Comparison of ENCODE assay signal across 25 cellular contexts in the genomic region with DNA sequence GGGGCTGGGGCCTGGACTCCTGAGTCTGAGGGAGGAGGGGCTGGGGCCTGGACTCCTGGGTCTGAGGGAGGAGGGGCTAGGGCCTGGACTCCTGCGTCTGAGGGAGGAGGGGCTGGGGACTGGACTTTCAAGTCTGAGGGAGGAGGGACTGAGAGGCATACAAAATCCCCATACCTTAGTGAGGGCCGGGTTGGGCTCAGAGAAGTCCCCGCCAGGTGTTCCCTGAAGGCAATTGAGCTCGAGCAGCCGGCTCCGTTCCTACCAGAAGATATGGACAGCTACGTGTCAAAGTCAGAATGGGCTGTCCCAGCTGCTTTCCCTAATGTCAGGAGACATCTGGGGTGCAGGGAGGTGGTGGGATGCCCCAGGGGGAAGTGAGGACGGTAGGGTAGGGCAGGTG. TPM values are rescaled to one million over a fixed set of nuclear protein-coding genes. Genes with fewer than 3 reads are reported as not detected.
DNase-seq lines count a peak whose midpoint lies in the region; ATAC-seq, FAIRE-seq and TF ChIP-seq lines count a peak whose summit lies in the region.
"Had no signal": no experiment of that assay in that cellular context is flagged by ENCODE, and none has a peak within 500 bp of the region (broad histone marks: within the 10 kb centered on the region; RNA-seq: fewer than 3 reads in every experiment).

No MANE protein-coding gene starts in this region.

- H3K9me3 ChIP-seq in HepG2 (ENCODE audit: low read length) (no peaks in the 10 kb centered on the region), right lobe of liver (no peaks in the 10 kb centered on the region)
- H3K9me3 ChIP-seq: BE2C; BLaER1 treated with 17β-estradiol and CSF1 and Interleukin-3, amounts not matched to agents 10 nM and 100 nM had no signal

- H3K4me3 ChIP-seq in HepG2 (replicated peaks in 1 of 3; ENCODE audit: insufficient read depth in 1 of 3, low read depth in 2 of 3, low read length in 3 of 3) (no peak overlapping the region), right lobe of liver (no peak overlapping the region)
- H3K4me3 ChIP-seq: BLaER1 treated with 17β-estradiol and CSF1 and Interleukin-3, amounts not matched to agents 10 nM and 100 nM had no signal

- no peak for TF ChIP-seq RAD21 in HepG2 (CRISPR knock-in tag; IDR thresholded peaks at IDR 0.05)

- intact Hi-C loops in HepG2 (cut with micrococcal nuclease; ENCODE audit: unreplicated experiment) = no loop called here
- intact Hi-C loops in right lobe of liver (cut with DNase I) = no loop called here

- ATAC-seq in HepG2 = no peak
- no peak for ATAC-seq in right lobe of liver

- no peaks in the 10 kb centered on the region for H3K79me2 ChIP-seq in HepG2 (ENCODE audit: insufficient read depth, low read length)

- H3K36me3 ChIP-seq in HepG2 (replicated peaks in 1 of 2; ENCODE audit: control insufficient read depth in 1 of 2, insufficient read depth in 2 of 2, low read length in 2 of 2) = peaks cover 10 to 21% of the 10 kb centered on the region in 2 experiments; a peak in 3 of 5 replicates
- peaks cover 0 to 27% (median 10%) of the 10 kb centered on the region in 4 donors for H3K36me3 ChIP-seq in right lobe of liver
- H3K36me3 ChIP-seq: BE2C had no signal

- no peaks in the 10 kb centered on the region for H3K27me3 ChIP-seq in HepG2 (ENCODE audit: control insufficient read depth in 1 of 2, insufficient read depth in 2 of 2, low read length in 2 of 2)
- no peaks in the 10 kb centered on the region for H3K27me3 ChIP-seq in right lobe of liver
- H3K27me3 ChIP-seq: BE2C; BLaER1 treated with 17β-estradiol and CSF1 and Interleukin-3, amounts not matched to agents 10 nM and 100 nM had no signal

- no peak overlapping the region for H3K4me2 ChIP-seq in HepG2 (ENCODE audit: low read depth, low read length)

- H4K20me1 ChIP-seq in HepG2 (ENCODE audit: insufficient read depth, low read length) = no peaks in the 10 kb centered on the region

- TF ChIP-seq EP300 in HepG2 (IDR thresholded peaks at IDR 0.05; ENCODE audit: low read depth in 2 of 2, low read length in 2 of 2) (no peak), HepG2 (CRISPR knock-in tag; IDR thresholded peaks at IDR 0.05; ENCODE audit: borderline replicate concordance) (no peak)

- H3K27ac ChIP-seq in HepG2 (ENCODE audit: extremely low read length, insufficient read depth, low read length) = no peak overlapping the region
- no peak overlapping the region for H3K27ac ChIP-seq in right lobe of liver
- peak overlapping the region; percentile 21; the same call in 1 of the 2 replicates for H3K27ac ChIP-seq in RWPE1
- H3K27ac ChIP-seq: 22Rv1 had no signal

- 91% methylated on average over 8 of the region's 8 CpGs for WGBS in HepG2 (ENCODE audit: low lambda C conversion rate)
- no CpG with 5 or more reads among the region's 8 CpGs for WGBS in right lobe of liver (ENCODE audit: insufficient coverage, low coverage, low lambda C conversion rate, missing lambda C conversion rate)

- in situ Hi-C loops in HepG2 (cut with HindIII; ENCODE audit: extremely low pct_ligation_motif_present, low pct_unique_long_range_greater_than_20kb) = no loop called here

- no peak for TF ChIP-seq CTCF in HepG2 (CRISPR knock-in tag; IDR thresholded peaks at IDR 0.05)
- no peak for TF ChIP-seq CTCF in right lobe of liver (IDR thresholded peaks at IDR 0.05)
- TF ChIP-seq CTCF in RWPE1 (conservative IDR thresholded peaks at IDR 0.05; ENCODE audit: low read depth) = no peak
- no peak for TF ChIP-seq CTCF in type B pancreatic cell (conservative IDR thresholded peaks at IDR 0.05)

- POLR2A ChIA-PET in HepG2 (lab: Yijun Ruan, JAX) = interaction anchor here (1.6 kb wide), 1 partner anchor 9 kb away, joined by 5 read pairs; no protein-coding TSS in a partner anchor
- POLR2A ChIA-PET in RWPE1 (lab: Yijun Ruan, JAX; ENCODE audit: low non-redundant PET) = no interaction called here

- peaks cover 15% of the 10 kb centered on the region for H3K4me1 Mint-ChIP-seq in type B pancreatic cell (ENCODE audit: unreplicated experiment)
- H3K4me1 Mint-ChIP-seq in activated naive CD4-positive, alpha-beta T cell treated with anti-CD3 and anti-CD28 coated beads, Interleukin-2, amount 10 ng/mL, durations not matched to agents 7 days and 5 days = no peaks in the 10 kb centered on the region

- peak overlapping the region; percentile 83 for H3K27ac Mint-ChIP-seq in type B pancreatic cell
- no peak overlapping the region for H3K27ac Mint-ChIP-seq in activated naive CD4-positive, alpha-beta T cell treated with anti-CD3 and anti-CD28 coated beads, Interleukin-2, amount 10 ng/mL, durations not matched to agents 7 days and 5 days
- H3K27ac Mint-ChIP-seq: CD4-positive, alpha-beta T cell had no signal

- no peaks in the 10 kb centered on the region for H3K9me3 Mint-ChIP-seq in type B pancreatic cell
- no peaks in the 10 kb centered on the region for H3K9me3 Mint-ChIP-seq in activated naive CD4-positive, alpha-beta T cell treated with anti-CD3 and anti-CD28 coated beads, Interleukin-2, amount 10 ng/mL, durations not matched to agents 7 days and 5 days
- H3K9me3 Mint-ChIP-seq: CD14-positive monocyte; CD4-positive, alpha-beta T cell; CD8-positive, alpha-beta memory T cell had no signal

- H3K4me3 Mint-ChIP-seq in type B pancreatic cell = peak overlapping the region; percentile 51
- H3K4me3 Mint-ChIP-seq in activated naive CD4-positive, alpha-beta T cell treated with anti-CD3 and anti-CD28 coated beads, Interleukin-2, amount 10 ng/mL, durations not matched to agents 7 days and 5 days = no peak overlapping the region
- H3K4me3 Mint-ChIP-seq: CD14-positive monocyte; CD4-positive, alpha-beta T cell had no signal

- H3K4me1 ChIP-seq in HepG2 (ENCODE audit: insufficient read depth, low read length) (peaks cover 24% of the 10 kb centered on the region), right lobe of liver (peaks cover 0 to 28% (median 8%) of the 10 kb centered on the region in 4 donors)
- H3K4me1 ChIP-seq: BE2C had no signal

- no peaks in the 10 kb centered on the region for H3K27me3 Mint-ChIP-seq in type B pancreatic cell
- no peaks in the 10 kb centered on the region for H3K27me3 Mint-ChIP-seq in activated naive CD4-positive, alpha-beta T cell treated with anti-CD3 and anti-CD28 coated beads, Interleukin-2, amount 10 ng/mL, durations not matched to agents 7 days and 5 days
- H3K27me3 Mint-ChIP-seq: CD4-positive, alpha-beta T cell; CD8-positive, alpha-beta memory T cell had no signal

- CTCF ChIA-PET in HepG2 (lab: Yijun Ruan, JAX; ENCODE audit: low intra/inter-chr PET ratio, low total read pairs) = no interaction called here
- CTCF ChIA-PET in RWPE1 (lab: Yijun Ruan, JAX) = interaction anchor here (1.2 kb wide), 1 partner anchor 48 kb away, joined by 9 read pairs; no protein-coding TSS in a partner anchor
- CTCF ChIA-PET in activated naive CD4-positive, alpha-beta T cell treated with anti-CD3 and anti-CD28 coated beads, Interleukin-2, amount 10 ng/mL, durations not matched to agents 7 days and 5 days (lab: Charles Lee) = interaction anchor here (0.7 to 2.1 kb wide), 3 partner anchors 9 to 48 kb away, joined by 3 to 7 read pairs (median 3); a partner anchor contains a TSS

- no peak overlapping the region for H2AFZ ChIP-seq in HepG2 (ENCODE audit: low read length)

- H3K9ac ChIP-seq in HepG2 (ENCODE audit: insufficient read depth, low read depth, low read length) = no peak overlapping the region
- H3K9ac ChIP-seq: BLaER1 treated with 17β-estradiol and CSF1 and Interleukin-3, amounts not matched to agents 10 nM and 100 nM had no signal

- peaks cover 20% of the 10 kb centered on the region for H3K36me3 Mint-ChIP-seq in type B pancreatic cell
- peaks cover 11% of the 10 kb centered on the region for H3K36me3 Mint-ChIP-seq in activated naive CD4-positive, alpha-beta T cell treated with anti-CD3 and anti-CD28 coated beads, Interleukin-2, amount 10 ng/mL, durations not matched to agents 7 days and 5 days

- BruUV-seq in HepG2 (replicated peaks; lab: Mats Ljungman, UMichigan) = no TSS peak

- DNase-seq in HepG2 (ENCODE audit: low spot score) = no peak
- DNase-seq in right lobe of liver = no peak
- DNase-seq in RWPE1 (ENCODE audit: low spot score) = no peak
- DNase-seq in type B pancreatic cell (ENCODE audit: extremely low spot score, unreplicated experiment) = no peak
- no peak for DNase-seq in stimulated activated naive CD4-positive, alpha-beta T cell (lab: John Stamatoyannopoulos, UW)
- no peak for DNase-seq in activated naive CD4-positive, alpha-beta T cell treated with anti-CD3 and anti-CD28 coated beads, Interleukin-2, amount 10 ng/mL, durations not matched to agents 7 days and 5 days
- DNase-seq: AML-193; BE2C; CD4-positive, alpha-beta T cell; CD8-positive, alpha-beta memory T cell; DMS 273 treated with DMSO at 0.1 percent for 48 hours; DMS79; EL; GF-D8; H7; HCEC 1CT had no signal

- no peak for FAIRE-seq in HepG2 (lab: Jason Lieb, UNC)
- FAIRE-seq: A204.1, D721Med, GM12891, GM18507, H1 had no signal

- TF ChIP-seq POLR2A in HepG2 (IDR thresholded peaks at IDR 0.05; ENCODE audit: insufficient read depth in 1 of 2, low read depth in 2 of 2, low read length in 2 of 2) = no peak
- TF ChIP-seq POLR2A in right lobe of liver (IDR thresholded peaks at IDR 0.05) = no peak

RNA-seq across cellular contexts. Expression of a gene that starts 9.5 kb away (rescaled TPM):
- total RNA-seq in HepG2 (2016; rRNA removed; fragmentation: Illumina TruSeq; extraction: Trizol) (9.0 and 14.5 TPM in 2 replicates), right lobe of liver (10 to 100 TPM in 5 of 6 experiments, 1 to 10 TPM in 1; 9.6 to 15.0 (median 11.1) TPM), type B pancreatic cell (ENCODE audit: low replicate concordance) (37.9 and 114 TPM in 2 replicates)
- 2.3 and 3.9 TPM in 2 replicates for total RNA-seq in HepG2 (2016; cell fraction: cytosol; rRNA removed; fragmentation: Illumina TruSeq; extraction: Trizol; ENCODE audit: low read depth)
- total RNA-seq in HepG2 (2016; cell fraction: insoluble cytoplasmic fraction; rRNA removed; fragmentation: Illumina TruSeq; extraction: Trizol) = 7.0 and 14.8 TPM in 2 replicates
- 4.8 and 4.9 TPM in 2 replicates for total RNA-seq in HepG2 (2016; cell fraction: membrane; rRNA removed; fragmentation: Illumina TruSeq; extraction: Trizol)
- total RNA-seq in HepG2 (2016; cell fraction: nucleus; rRNA removed; fragmentation: Illumina TruSeq; extraction: Trizol) = 14.9 and 15.3 TPM in 2 replicates
- 11.3 and 14.2 TPM in 2 replicates for polyA plus RNA-seq in HepG2 (2011; rRNA removed)
- 7.0 and 9.5 TPM in 2 replicates for polyA plus RNA-seq in HepG2 (2011; cell fraction: cytosol; rRNA removed)
- 48.5 and 59.0 TPM in 2 replicates for polyA plus RNA-seq in HepG2 (2011; cell fraction: nucleus; rRNA removed)
- 9.8 and 10.4 TPM in 2 replicates for polyA plus RNA-seq in HepG2 (2012)
- 2.9 and 3.2 TPM in 2 replicates for polyA plus RNA-seq in HepG2 (2016; cell fraction: cytosol; fragmentation: Illumina TruSeq; extraction: Trizol; ENCODE audit: low read depth)
- polyA plus RNA-seq in HepG2 (2016; cell fraction: insoluble cytoplasmic fraction; fragmentation: Illumina TruSeq; extraction: Trizol; ENCODE audit: low read depth) = 10.2 and 10.8 TPM in 2 replicates
- polyA plus RNA-seq in HepG2 (2016; cell fraction: membrane; fragmentation: Illumina TruSeq; extraction: Trizol; ENCODE audit: low read depth) = 3.5 and 4.6 TPM in 2 replicates
- polyA plus RNA-seq in HepG2 (2016; cell fraction: nucleus; fragmentation: Illumina TruSeq; extraction: Trizol; ENCODE audit: insufficient read depth, low read depth) = 27.3 and 35.6 TPM in 2 replicates
- polyA minus RNA-seq in HepG2 (2011; rRNA and poly(A)+ RNA removed; ENCODE audit: low replicate concordance) = 4.6 and 12.1 TPM in 2 replicates
- 8.2 and 9.8 TPM in 2 replicates for polyA minus RNA-seq in HepG2 (2011; cell fraction: cytosol; rRNA and poly(A)+ RNA removed)
- polyA minus RNA-seq in HepG2 (2011; cell fraction: nucleus; rRNA and poly(A)+ RNA removed) = 19.8 and 21.6 TPM in 2 replicates

RNA-seq across cellular contexts. Expression of a gene that starts 29.7 kb away (rescaled TPM):
- total RNA-seq in HepG2 (2016; rRNA removed; fragmentation: Illumina TruSeq; extraction: Trizol) (0.15 and 0.51 TPM in 2 replicates), right lobe of liver (under 1 TPM in 4 of 6 experiments, not detected in 2; 0.20 to 0.28 (median 0.25) TPM), type B pancreatic cell (ENCODE audit: low replicate concordance) (13.3 and 66.4 TPM in 2 replicates)
- 0.20 TPM in 1 of 2 replicates, not detected in the other for total RNA-seq in HepG2 (2016; cell fraction: cytosol; rRNA removed; fragmentation: Illumina TruSeq; extraction: Trizol; ENCODE audit: low read depth)
- 0.24 and 0.35 TPM in 2 replicates for total RNA-seq in HepG2 (2016; cell fraction: insoluble cytoplasmic fraction; rRNA removed; fragmentation: Illumina TruSeq; extraction: Trizol)
- 0.25 and 0.38 TPM in 2 replicates for total RNA-seq in HepG2 (2016; cell fraction: membrane; rRNA removed; fragmentation: Illumina TruSeq; extraction: Trizol)
- 0.28 and 1.0 TPM in 2 replicates for total RNA-seq in HepG2 (2016; cell fraction: nucleus; rRNA removed; fragmentation: Illumina TruSeq; extraction: Trizol)
- 1.5 and 2.6 TPM in 2 replicates for polyA plus RNA-seq in HepG2 (2011; rRNA removed)
- polyA plus RNA-seq in HepG2 (2011; cell fraction: cytosol; rRNA removed) = 1.6 and 2.4 TPM in 2 replicates
- polyA plus RNA-seq in HepG2 (2011; cell fraction: nucleus; rRNA removed) = 2.4 and 2.8 TPM in 2 replicates
- polyA plus RNA-seq in HepG2 (2012) = 1.6 and 1.9 TPM in 2 replicates
- 0.33 and 0.83 TPM in 2 replicates for polyA plus RNA-seq in HepG2 (2016; cell fraction: cytosol; fragmentation: Illumina TruSeq; extraction: Trizol; ENCODE audit: low read depth)
- polyA plus RNA-seq in HepG2 (2016; cell fraction: insoluble cytoplasmic fraction; fragmentation: Illumina TruSeq; extraction: Trizol; ENCODE audit: low read depth) = 0.90 and 1.0 TPM in 2 replicates
- 0.80 and 1.0 TPM in 2 replicates for polyA plus RNA-seq in HepG2 (2016; cell fraction: membrane; fragmentation: Illumina TruSeq; extraction: Trizol; ENCODE audit: low read depth)
- 1.1 and 1.2 TPM in 2 replicates for polyA plus RNA-seq in HepG2 (2016; cell fraction: nucleus; fragmentation: Illumina TruSeq; extraction: Trizol; ENCODE audit: insufficient read depth, low read depth)
- polyA minus RNA-seq in HepG2 (2011; rRNA and poly(A)+ RNA removed; ENCODE audit: low replicate concordance) = 2.5 and 11.3 TPM in 2 replicates
- polyA minus RNA-seq in HepG2 (2011; cell fraction: cytosol; rRNA and poly(A)+ RNA removed) = 0.69 and 0.70 TPM in 2 replicates
- polyA minus RNA-seq in HepG2 (2011; cell fraction: nucleus; rRNA and poly(A)+ RNA removed) = 0.77 and 0.99 TPM in 2 replicates
- total RNA-seq: G401, H7 had no signal

RNA-seq across cellular contexts. Expression of a gene that starts 31.9 kb away (rescaled TPM):
- total RNA-seq in HepG2 (2016; rRNA removed; fragmentation: Illumina TruSeq; extraction: Trizol) (25.9 and 32.5 TPM in 2 replicates), right lobe of liver (10 to 100 TPM; 26.4 to 60.8 (median 46.3) TPM), type B pancreatic cell (ENCODE audit: low replicate concordance) (57.3 and 116 TPM in 2 replicates)
- total RNA-seq in HepG2 (2016; cell fraction: cytosol; rRNA removed; fragmentation: Illumina TruSeq; extraction: Trizol; ENCODE audit: low read depth) = 17.2 and 20.2 TPM in 2 replicates
- total RNA-seq in HepG2 (2016; cell fraction: insoluble cytoplasmic fraction; rRNA removed; fragmentation: Illumina TruSeq; extraction: Trizol) = 27.1 and 33.1 TPM in 2 replicates
- 23.3 and 25.9 TPM in 2 replicates for total RNA-seq in HepG2 (2016; cell fraction: membrane; rRNA removed; fragmentation: Illumina TruSeq; extraction: Trizol)
- total RNA-seq in HepG2 (2016; cell fraction: nucleus; rRNA removed; fragmentation: Illumina TruSeq; extraction: Trizol) = 19.2 and 21.3 TPM in 2 replicates
- polyA plus RNA-seq in HepG2 (2011; rRNA removed) = 58.4 and 67.9 TPM in 2 replicates
- polyA plus RNA-seq in HepG2 (2011; cell fraction: cytosol; rRNA removed) = 53.8 and 78.5 TPM in 2 replicates
- polyA plus RNA-seq in HepG2 (2011; cell fraction: nucleus; rRNA removed) = 67.5 and 68.2 TPM in 2 replicates
- 22.1 and 28.3 TPM in 2 replicates for polyA plus RNA-seq in HepG2 (2012)
- polyA plus RNA-seq in HepG2 (2016; cell fraction: cytosol; fragmentation: Illumina TruSeq; extraction: Trizol; ENCODE audit: low read depth) = 21.9 and 22.2 TPM in 2 replicates
- polyA plus RNA-seq in HepG2 (2016; cell fraction: insoluble cytoplasmic fraction; fragmentation: Illumina TruSeq; extraction: Trizol; ENCODE audit: low read depth) = 29.8 and 29.9 TPM in 2 replicates
- 24.0 and 25.6 TPM in 2 replicates for polyA plus RNA-seq in HepG2 (2016; cell fraction: membrane; fragmentation: Illumina TruSeq; extraction: Trizol; ENCODE audit: low read depth)
- polyA plus RNA-seq in HepG2 (2016; cell fraction: nucleus; fragmentation: Illumina TruSeq; extraction: Trizol; ENCODE audit: insufficient read depth, low read depth) = 27.5 and 29.5 TPM in 2 replicates
- 60.6 and 68.2 TPM in 2 replicates for polyA minus RNA-seq in HepG2 (2011; rRNA and poly(A)+ RNA removed; ENCODE audit: low replicate concordance)
- polyA minus RNA-seq in HepG2 (2011; cell fraction: cytosol; rRNA and poly(A)+ RNA removed) = 27.7 and 31.3 TPM in 2 replicates
- 15.2 and 19.4 TPM in 2 replicates for polyA minus RNA-seq in HepG2 (2011; cell fraction: nucleus; rRNA and poly(A)+ RNA removed)

RNA-seq across cellular contexts. Expression of a gene that starts 37.9 kb away (rescaled TPM):
- total RNA-seq in HepG2 (2016; rRNA removed; fragmentation: Illumina TruSeq; extraction: Trizol) (0.27 TPM in 1 of 2 replicates, not detected in the other), right lobe of liver (under 1 TPM in 5 of 6 experiments, not detected in 1; 0.89 to 0.99 (median 0.95) TPM), type B pancreatic cell (ENCODE audit: low replicate concordance) (1.8 and 2.6 TPM in 2 replicates)
- total RNA-seq in HepG2 (2016; cell fraction: cytosol; rRNA removed; fragmentation: Illumina TruSeq; extraction: Trizol; ENCODE audit: low read depth) = not detected in 2 replicates
- total RNA-seq in HepG2 (2016; cell fraction: insoluble cytoplasmic fraction; rRNA removed; fragmentation: Illumina TruSeq; extraction: Trizol) = 0.04 TPM in 1 of 2 replicates, not detected in the other
- 0.10 and 0.12 TPM in 2 replicates for total RNA-seq in HepG2 (2016; cell fraction: membrane; rRNA removed; fragmentation: Illumina TruSeq; extraction: Trizol)
- not detected in 2 replicates for total RNA-seq in HepG2 (2016; cell fraction: nucleus; rRNA removed; fragmentation: Illumina TruSeq; extraction: Trizol)
- polyA plus RNA-seq in HepG2 (2011; rRNA removed) = 0.17 TPM in 2 replicates
- polyA plus RNA-seq in HepG2 (2011; cell fraction: cytosol; rRNA removed) = 0.03 and 0.05 TPM in 2 replicates
- 0.19 and 0.43 TPM in 2 replicates for polyA plus RNA-seq in HepG2 (2011; cell fraction: nucleus; rRNA removed)
- 0.30 and 0.32 TPM in 2 replicates for polyA plus RNA-seq in HepG2 (2012)
- 0.27 and 0.37 TPM in 2 replicates for polyA plus RNA-seq in HepG2 (2016; cell fraction: cytosol; fragmentation: Illumina TruSeq; extraction: Trizol; ENCODE audit: low read depth)
- 0.32 and 0.36 TPM in 2 replicates for polyA plus RNA-seq in HepG2 (2016; cell fraction: insoluble cytoplasmic fraction; fragmentation: Illumina TruSeq; extraction: Trizol; ENCODE audit: low read depth)
- polyA plus RNA-seq in HepG2 (2016; cell fraction: membrane; fragmentation: Illumina TruSeq; extraction: Trizol; ENCODE audit: low read depth) = 0.44 and 0.72 TPM in 2 replicates
- polyA plus RNA-seq in HepG2 (2016; cell fraction: nucleus; fragmentation: Illumina TruSeq; extraction: Trizol; ENCODE audit: insufficient read depth, low read depth) = 0.77 TPM in 1 of 2 replicates, not detected in the other
- 0.23 and 0.32 TPM in 2 replicates for polyA minus RNA-seq in HepG2 (2011; rRNA and poly(A)+ RNA removed; ENCODE audit: low replicate concordance)
- polyA minus RNA-seq in HepG2 (2011; cell fraction: cytosol; rRNA and poly(A)+ RNA removed) = 0.26 TPM in 1 of 2 replicates, not detected in the other
- polyA minus RNA-seq in HepG2 (2011; cell fraction: nucleus; rRNA and poly(A)+ RNA removed) = 0.52 TPM in 1 of 2 replicates, not detected in the other
- total RNA-seq: G401, H1, H7 had no signal
